In the genomic region with DNA sequence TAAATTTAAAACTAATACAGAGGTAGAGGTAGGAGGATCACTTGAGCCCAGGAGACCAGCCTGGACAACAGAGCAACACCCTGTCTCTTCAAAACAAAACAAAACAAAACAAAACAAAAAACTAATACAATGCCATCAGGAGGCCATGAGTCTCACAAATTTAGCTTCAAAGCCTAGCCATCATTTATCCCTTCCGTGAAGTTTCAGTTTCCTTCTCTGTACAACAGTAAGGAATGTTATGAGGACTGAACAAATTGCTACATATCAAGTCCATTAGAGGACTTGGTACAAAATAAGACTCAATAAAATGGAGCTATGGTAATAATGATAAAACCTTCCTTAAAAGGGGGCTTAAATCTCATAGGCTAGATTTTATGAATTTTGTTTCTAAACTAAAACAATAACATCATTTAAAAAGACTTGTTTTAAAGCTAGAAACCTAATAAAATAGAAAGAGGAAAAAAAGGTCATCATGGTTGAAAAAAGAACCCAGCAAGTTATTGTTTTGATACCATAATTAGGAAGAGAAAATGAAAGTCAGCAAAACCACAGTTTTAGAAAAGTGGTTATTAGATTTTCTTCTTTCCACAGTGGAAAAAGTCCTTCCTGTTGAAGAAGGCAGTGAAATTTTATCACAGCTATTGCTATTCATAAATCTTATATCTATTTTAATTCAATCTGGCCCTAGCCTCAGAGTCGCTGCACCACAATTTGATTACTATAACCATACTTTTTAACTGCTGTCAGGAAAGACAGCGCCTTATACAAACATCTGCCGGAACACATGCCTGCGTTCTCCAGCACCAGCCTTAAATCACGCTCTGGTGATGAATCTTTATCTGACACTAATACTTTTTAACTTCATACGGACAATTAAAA, we compare ENCODE assay signal across 10 cellular contexts.
DNase-seq lines count a peak whose midpoint lies in the region; ATAC-seq and TF ChIP-seq lines count a peak whose summit lies in the region.
"Had no signal": no experiment of that assay in that cellular context is flagged by ENCODE, and none has a peak within 500 bp of the region (broad histone marks: within the 10 kb centered on the region; RNA-seq: fewer than 3 reads in every experiment).

No MANE protein-coding gene starts in this region.

- H3K4me3 Mint-ChIP-seq in T-helper 2 cell treated with Interferon-gamma antibody and Interleukin-4, amounts not matched to agents 5 μg/mL and 100 μg/mL, for 36 hours = peak overlapping the region; percentile 73
- peak overlapping the region; percentile 55 for H3K4me3 Mint-ChIP-seq in glutamatergic neuron (ENCODE audit: unreplicated experiment)

- peak overlapping the region; percentile 77 for H3K27ac Mint-ChIP-seq in T-helper 2 cell treated with Interferon-gamma antibody and Interleukin-4, amounts not matched to agents 5 μg/mL and 100 μg/mL, for 36 hours
- H3K27ac Mint-ChIP-seq in glutamatergic neuron (ENCODE audit: unreplicated experiment) = no peak overlapping the region

- H3K9me3 Mint-ChIP-seq in T-helper 2 cell treated with Interferon-gamma antibody and Interleukin-4, amounts not matched to agents 5 μg/mL and 100 μg/mL, for 36 hours = no peaks in the 10 kb centered on the region
- peaks cover 1% of the 10 kb centered on the region for H3K9me3 Mint-ChIP-seq in glutamatergic neuron (ENCODE audit: unreplicated experiment)

- no peak for DNase-seq in heart right ventricle
- DNase-seq in Right ventricle myocardium superior = no peak
- no peak for DNase-seq in T-helper 2 cell treated with Interferon-gamma antibody and Interleukin-4, amounts not matched to agents 5 μg/mL and 100 μg/mL, for 36 hours (ENCODE audit: low spot score)
- DNase-seq in glutamatergic neuron = no peak
- no peak for DNase-seq in upper lobe of right lung
- no peak for DNase-seq in NCI-H1436 (lab: John Stamatoyannopoulos, UW)
- DNase-seq in NCI-H1436 treated with DMSO at 0.1 percent for 48 hours (lab: John Stamatoyannopoulos, UW) = no peak
- DNase-seq: activated effector memory CD4-positive, alpha-beta T cell treated with Interleukin-2 at 50 U/mL for 16 hours; NCI-H526 treated with DMSO at 0.1 percent for 48 hours had no signal

- H3K9me3 ChIP-seq in heart right ventricle (no peaks in the 10 kb centered on the region), upper lobe of right lung (no peaks in the 10 kb centered on the region)

- intact Hi-C loops in heart right ventricle (cut with DNase I) = no loop called here
- intact Hi-C loops in Right ventricle myocardium superior (cut with DNase I) = no loop called here
- intact Hi-C loops in upper lobe of right lung (cut with DNase I) = no loop called here

- no peaks in the 10 kb centered on the region for H3K36me3 ChIP-seq in heart right ventricle
- no peaks in the 10 kb centered on the region for H3K36me3 ChIP-seq in upper lobe of right lung

- peak overlapping the region in 8 of 10 donors; percentile 8 to 74 (median 46) for H3K27ac ChIP-seq in heart right ventricle
- peak overlapping the region; percentile 32 for H3K27ac ChIP-seq in upper lobe of right lung

- H3K4me3 ChIP-seq in heart right ventricle = peak overlapping the region in 7 of 10 donors; percentile 4 to 36 (median 27)
- peak overlapping the region; percentile 23 for H3K4me3 ChIP-seq in upper lobe of right lung

- peaks cover 0 to 58% (median 36%) of the 10 kb centered on the region in 9 donors for H3K4me1 ChIP-seq in heart right ventricle
- peaks cover 19% of the 10 kb centered on the region for H3K4me1 ChIP-seq in upper lobe of right lung

- WGBS in heart right ventricle, 2 donors = 30 to 44% methylated on average over 7 of the region's 7 CpGs

- no peaks in the 10 kb centered on the region for H3K27me3 Mint-ChIP-seq in T-helper 2 cell treated with Interferon-gamma antibody and Interleukin-4, amounts not matched to agents 5 μg/mL and 100 μg/mL, for 36 hours (ENCODE audit: low read depth)
- H3K27me3 Mint-ChIP-seq in glutamatergic neuron (ENCODE audit: unreplicated experiment) = no peaks in the 10 kb centered on the region

- H3K27me3 ChIP-seq in heart right ventricle (no peaks in the 10 kb centered on the region), upper lobe of right lung (no peaks in the 10 kb centered on the region)

- ATAC-seq in heart right ventricle (peak in 1 of 8 donors; percentile 35), Right ventricle myocardium superior (ENCODE audit: poor library complexity) (no peak), upper lobe of right lung (no peak), GM21526 (IDR thresholded peaks at IDR 0.05; ENCODE audit: low FRiP score, unreplicated experiment) (no peak)

- TF ChIP-seq CTCF in heart right ventricle (IDR thresholded peaks at IDR 0.05) = no peak
- TF ChIP-seq CTCF in glutamatergic neuron (IDR thresholded peaks at IDR 0.05; ENCODE audit: partially characterized antibody, unreplicated experiment) = no peak
- no peak for TF ChIP-seq CTCF in upper lobe of right lung (IDR thresholded peaks at IDR 0.05)

- peaks cover 52% of the 10 kb centered on the region for H3K4me1 Mint-ChIP-seq in T-helper 2 cell treated with Interferon-gamma antibody and Interleukin-4, amounts not matched to agents 5 μg/mL and 100 μg/mL, for 36 hours (ENCODE audit: low read depth)
- H3K4me1 Mint-ChIP-seq in glutamatergic neuron (ENCODE audit: low read depth, unreplicated experiment) = peaks cover 26% of the 10 kb centered on the region

- peaks cover 12% of the 10 kb centered on the region for H3K36me3 Mint-ChIP-seq in T-helper 2 cell treated with Interferon-gamma antibody and Interleukin-4, amounts not matched to agents 5 μg/mL and 100 μg/mL, for 36 hours (ENCODE audit: low read depth)
- no peaks in the 10 kb centered on the region for H3K36me3 Mint-ChIP-seq in glutamatergic neuron (ENCODE audit: unreplicated experiment)
